4 cellular contexts compared by ENCODE assay signal in the genomic region with DNA sequence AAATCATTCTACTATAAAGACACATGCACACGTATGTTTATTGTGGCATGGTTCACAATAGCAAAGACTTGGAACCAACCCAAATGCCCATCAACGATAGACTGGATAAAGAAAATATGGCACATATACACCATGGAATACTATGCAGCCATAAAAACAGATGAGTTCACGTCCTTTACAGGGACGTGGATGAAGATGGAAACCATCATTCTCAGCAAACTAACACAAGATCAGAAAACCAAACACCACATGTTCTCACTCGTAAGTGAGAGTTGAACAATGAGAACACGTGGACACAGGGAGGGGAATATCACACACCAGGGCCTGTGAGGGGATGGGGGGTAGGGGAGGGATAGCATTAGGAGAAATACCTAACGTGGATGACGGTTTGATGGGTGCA. TPM values are rescaled to one million over a fixed set of nuclear protein-coding genes. Genes with fewer than 3 reads are reported as not detected.
"Had no signal": no experiment of that assay in that cellular context is flagged by ENCODE, and none has a peak within 500 bp of the region (broad histone marks: within the 10 kb centered on the region; RNA-seq: fewer than 3 reads in every experiment).

No MANE protein-coding gene starts in this region.

RNA-seq across cellular contexts. Expression of a gene that starts 4.3 kb away (rescaled TPM):
- total RNA-seq: LHCN-M2, M059J, MCF 10A, NCI-H460 had no signal

RNA-seq across cellular contexts. Expression of a gene that starts 20.8 kb away (rescaled TPM):
- total RNA-seq: LHCN-M2, M059J, MCF 10A, NCI-H460 had no signal

RNA-seq across cellular contexts. Expression of a gene that starts 23.1 kb away (rescaled TPM):
- total RNA-seq: LHCN-M2, M059J, NCI-H460 had no signal

RNA-seq across cellular contexts. Expression of a gene that starts 27.4 kb away (rescaled TPM):
- total RNA-seq: LHCN-M2, M059J, MCF 10A, NCI-H460 had no signal
